1 cellular context compared by ENCODE assay signal in the genomic region with DNA sequence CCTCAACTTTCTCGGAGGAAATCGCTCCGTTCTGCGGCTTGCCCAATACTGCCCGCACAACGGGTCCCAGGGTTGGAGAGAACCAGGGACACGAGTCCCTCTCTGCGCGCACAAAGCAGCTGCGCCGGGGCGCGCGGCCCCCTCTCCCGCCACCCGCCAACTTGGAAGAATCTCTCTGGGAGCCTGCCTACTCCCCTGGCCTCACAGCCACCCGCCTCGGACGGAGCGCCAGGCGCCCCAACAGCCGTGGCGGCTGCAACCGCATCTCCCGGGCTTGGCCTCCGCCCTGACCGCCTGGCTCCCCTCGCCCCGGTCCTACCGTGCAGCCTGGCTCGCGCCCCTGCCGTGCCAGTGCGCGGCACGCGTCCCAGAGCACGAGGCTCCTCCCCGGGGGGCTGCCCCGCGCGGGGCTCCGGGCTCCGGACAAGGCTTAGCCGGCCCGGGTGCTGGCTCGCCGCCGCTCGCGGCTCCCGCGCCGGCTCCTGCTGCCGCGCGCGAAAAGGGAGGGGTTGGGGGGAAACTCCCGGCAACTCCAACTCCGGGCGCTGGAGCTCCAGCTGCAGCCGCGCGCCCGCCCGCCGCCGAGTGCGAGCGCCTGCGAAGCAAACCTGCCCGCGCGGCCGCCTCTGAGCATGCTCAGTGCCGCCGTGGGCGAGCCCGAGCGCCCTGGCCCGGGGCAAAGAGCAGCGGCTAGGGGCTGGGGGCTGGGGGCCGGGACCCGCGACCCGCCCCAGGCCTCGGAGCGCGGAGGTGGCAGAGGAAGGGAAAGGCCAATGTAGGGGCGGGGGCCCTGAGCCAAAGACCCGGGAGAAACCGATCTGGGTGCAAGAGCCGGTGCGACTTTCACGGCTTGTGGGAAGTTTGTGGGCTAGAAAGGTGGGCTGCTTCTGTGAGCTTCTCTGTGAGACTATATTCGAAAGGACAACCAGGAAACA.
A peak's percentile ranks its signal among the peaks of the same experiment; 100 is the strongest.
TF ChIP-seq lines count a peak whose summit lies in the region.

TSS of gene STXBP6 (minus strand) at position 589 of the 935 bp plus-strand sequence. CDS start 75,329 bp downstream, outside the sequence.

TF ChIP-seq in HepG2, 621 proteins besides CTCF, POLR2A, EP300 and RAD21 (continued from another document and continues in another):
- TF ChIP-seq TSC22D2 (CRISPR knock-in tag; IDR thresholded peaks at IDR 0.05; ENCODE audit: borderline replicate concordance) = peak; percentile 53; the same call in 1 of the 2 replicates
- TF ChIP-seq ZBTB34 (CRISPR knock-in tag; IDR thresholded peaks at IDR 0.05) = no peak
- TF ChIP-seq, protein P1, sequence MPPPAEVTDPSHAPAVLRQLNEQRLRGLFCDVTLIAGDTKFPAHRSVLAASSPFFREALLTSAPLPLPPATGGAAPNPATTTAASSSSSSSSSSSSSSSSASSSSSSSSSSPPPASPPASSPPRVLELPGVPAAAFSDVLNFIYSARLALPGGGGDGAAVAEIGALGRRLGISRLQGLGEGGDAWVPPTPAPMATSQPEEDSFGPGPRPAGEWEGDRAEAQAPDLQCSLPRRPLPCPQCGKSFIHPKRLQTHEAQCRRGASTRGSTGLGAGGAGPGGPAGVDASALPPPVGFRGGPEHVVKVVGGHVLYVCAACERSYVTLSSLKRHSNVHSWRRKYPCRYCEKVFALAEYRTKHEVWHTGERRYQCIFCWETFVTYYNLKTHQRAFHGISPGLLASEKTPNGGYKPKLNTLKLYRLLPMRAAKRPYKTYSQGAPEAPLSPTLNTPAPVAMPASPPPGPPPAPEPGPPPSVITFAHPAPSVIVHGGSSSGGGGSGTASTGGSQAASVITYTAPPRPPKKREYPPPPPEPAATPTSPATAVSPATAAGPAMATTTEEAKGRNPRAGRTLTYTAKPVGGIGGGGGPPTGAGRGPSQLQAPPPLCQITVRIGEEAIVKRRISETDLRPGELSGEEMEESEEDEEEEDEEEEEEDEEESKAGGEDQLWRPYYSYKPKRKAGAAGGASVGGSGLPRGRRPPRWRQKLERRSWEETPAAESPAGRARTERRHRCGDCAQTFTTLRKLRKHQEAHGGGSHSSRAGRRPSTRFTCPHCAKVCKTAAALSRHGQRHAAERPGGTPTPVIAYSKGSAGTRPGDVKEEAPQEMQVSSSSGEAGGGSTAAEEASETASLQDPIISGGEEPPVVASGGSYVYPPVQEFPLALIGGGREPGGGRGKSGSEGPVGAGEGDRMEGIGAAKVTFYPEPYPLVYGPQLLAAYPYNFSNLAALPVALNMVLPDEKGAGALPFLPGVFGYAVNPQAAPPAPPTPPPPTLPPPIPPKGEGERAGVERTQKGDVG (CRISPR knock-in tag; IDR thresholded peaks at IDR 0.05; ENCODE audit: borderline replicate concordance) = no peak
- TF ChIP-seq, protein P2, sequence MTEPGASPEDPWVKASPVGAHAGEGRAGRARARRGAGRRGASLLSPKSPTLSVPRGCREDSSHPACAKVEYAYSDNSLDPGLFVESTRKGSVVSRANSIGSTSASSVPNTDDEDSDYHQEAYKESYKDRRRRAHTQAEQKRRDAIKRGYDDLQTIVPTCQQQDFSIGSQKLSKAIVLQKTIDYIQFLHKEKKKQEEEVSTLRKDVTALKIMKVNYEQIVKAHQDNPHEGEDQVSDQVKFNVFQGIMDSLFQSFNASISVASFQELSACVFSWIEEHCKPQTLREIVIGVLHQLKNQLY (CRISPR knock-in tag; IDR thresholded peaks at IDR 0.05) = no peak
- peak; percentile 96 for TF ChIP-seq ZSCAN20 (CRISPR knock-in tag; IDR thresholded peaks at IDR 0.05; ENCODE audit: borderline replicate concordance)
- TF ChIP-seq, protein P3, sequence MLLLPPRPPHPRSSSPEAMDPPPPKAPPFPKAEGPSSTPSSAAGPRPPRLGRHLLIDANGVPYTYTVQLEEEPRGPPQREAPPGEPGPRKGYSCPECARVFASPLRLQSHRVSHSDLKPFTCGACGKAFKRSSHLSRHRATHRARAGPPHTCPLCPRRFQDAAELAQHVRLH (CRISPR knock-in tag; IDR thresholded peaks at IDR 0.05; ENCODE audit: borderline replicate concordance, low read depth) = no peak; the same call in 1 of the 2 replicates
- no peak; the same call in 1 of the 2 replicates for TF ChIP-seq HINFP (CRISPR knock-in tag; IDR thresholded peaks at IDR 0.05; ENCODE audit: low read depth)
- TF ChIP-seq, protein P4, sequence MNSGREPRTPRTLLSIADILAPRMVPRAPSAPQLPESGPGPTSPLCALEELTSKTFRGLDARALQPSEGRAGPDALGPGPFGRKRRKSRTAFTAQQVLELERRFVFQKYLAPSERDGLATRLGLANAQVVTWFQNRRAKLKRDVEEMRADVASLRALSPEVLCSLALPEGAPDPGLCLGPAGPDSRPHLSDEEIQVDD (CRISPR knock-in tag; IDR thresholded peaks at IDR 0.05; ENCODE audit: borderline replicate concordance) = peak; percentile 99
- peak; percentile 38; the same call in 1 of the 2 replicates for TF ChIP-seq THAP11 (CRISPR knock-in tag; IDR thresholded peaks at IDR 0.05)
- peak; percentile 91 for TF ChIP-seq ZFX (CRISPR knock-in tag; IDR thresholded peaks at IDR 0.05; ENCODE audit: low read depth)
- TF ChIP-seq ZBTB1 (CRISPR knock-in tag; IDR thresholded peaks at IDR 0.05; ENCODE audit: borderline replicate concordance) = no peak
- no peak for TF ChIP-seq FOXA1 (IDR thresholded peaks at IDR 0.05)
- TF ChIP-seq FOXA1 (CRISPR knock-in tag; IDR thresholded peaks at IDR 0.05) = peak; percentile 7; the same call in 1 of the 2 replicates
- peak; percentile 41 for TF ChIP-seq KMT2A (CRISPR knock-in tag; IDR thresholded peaks at IDR 0.05)
- peak; percentile 63; the same call in 1 of the 2 replicates for TF ChIP-seq ZNF510 (CRISPR knock-in tag; IDR thresholded peaks at IDR 0.05; ENCODE audit: low read depth)
- 0 out of 2 replicates have a peak, but pooled peaks have one; percentile 85 for TF ChIP-seq ZNF484 (CRISPR knock-in tag; IDR thresholded peaks at IDR 0.05; ENCODE audit: borderline replicate concordance, low read depth)
- peak; percentile 99 for TF ChIP-seq ZBTB7A (CRISPR knock-in tag; IDR thresholded peaks at IDR 0.05)
- 0 out of 2 replicates have a peak, but pooled peaks have one; percentile 21 for TF ChIP-seq KLF12 (CRISPR knock-in tag; IDR thresholded peaks at IDR 0.05; ENCODE audit: borderline replicate concordance)
- TF ChIP-seq ZNF331 (CRISPR knock-in tag; IDR thresholded peaks at IDR 0.05) = no peak
- TF ChIP-seq, protein P5, sequence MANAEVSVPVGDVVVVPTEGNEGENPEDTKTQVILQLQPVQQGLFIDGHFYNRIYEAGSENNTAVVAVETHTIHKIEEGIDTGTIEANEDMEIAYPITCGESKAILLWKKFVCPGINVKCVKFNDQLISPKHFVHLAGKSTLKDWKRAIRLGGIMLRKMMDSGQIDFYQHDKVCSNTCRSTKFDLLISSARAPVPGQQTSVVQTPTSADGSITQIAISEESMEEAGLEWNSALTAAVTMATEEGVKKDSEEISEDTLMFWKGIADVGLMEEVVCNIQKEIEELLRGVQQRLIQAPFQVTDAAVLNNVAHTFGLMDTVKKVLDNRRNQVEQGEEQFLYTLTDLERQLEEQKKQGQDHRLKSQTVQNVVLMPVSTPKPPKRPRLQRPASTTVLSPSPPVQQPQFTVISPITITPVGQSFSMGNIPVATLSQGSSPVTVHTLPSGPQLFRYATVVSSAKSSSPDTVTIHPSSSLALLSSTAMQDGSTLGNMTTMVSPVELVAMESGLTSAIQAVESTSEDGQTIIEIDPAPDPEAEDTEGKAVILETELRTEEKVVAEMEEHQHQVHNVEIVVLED (CRISPR knock-in tag; IDR thresholded peaks at IDR 0.05; ENCODE audit: borderline replicate concordance) = 0 out of 2 replicates have a peak, but pooled peaks have one; percentile 35
- peak; percentile 65 for TF ChIP-seq MTA1 (CRISPR knock-in tag; IDR thresholded peaks at IDR 0.05; ENCODE audit: borderline replicate concordance)
- peak; percentile 71; the same call in 1 of the 2 replicates for TF ChIP-seq BRCA1 (CRISPR knock-in tag; IDR thresholded peaks at IDR 0.05)
- TF ChIP-seq TFAP4 (IDR thresholded peaks at IDR 0.05; ENCODE audit: borderline replicate concordance, low read depth) = peak; percentile 68; the same call in 1 of the 2 replicates
- TF ChIP-seq ZNF180 (CRISPR knock-in tag; IDR thresholded peaks at IDR 0.05; ENCODE audit: borderline replicate concordance, low read depth) = 0 out of 2 replicates have a peak, but pooled peaks have one; percentile 59
- TF ChIP-seq, protein P6, sequence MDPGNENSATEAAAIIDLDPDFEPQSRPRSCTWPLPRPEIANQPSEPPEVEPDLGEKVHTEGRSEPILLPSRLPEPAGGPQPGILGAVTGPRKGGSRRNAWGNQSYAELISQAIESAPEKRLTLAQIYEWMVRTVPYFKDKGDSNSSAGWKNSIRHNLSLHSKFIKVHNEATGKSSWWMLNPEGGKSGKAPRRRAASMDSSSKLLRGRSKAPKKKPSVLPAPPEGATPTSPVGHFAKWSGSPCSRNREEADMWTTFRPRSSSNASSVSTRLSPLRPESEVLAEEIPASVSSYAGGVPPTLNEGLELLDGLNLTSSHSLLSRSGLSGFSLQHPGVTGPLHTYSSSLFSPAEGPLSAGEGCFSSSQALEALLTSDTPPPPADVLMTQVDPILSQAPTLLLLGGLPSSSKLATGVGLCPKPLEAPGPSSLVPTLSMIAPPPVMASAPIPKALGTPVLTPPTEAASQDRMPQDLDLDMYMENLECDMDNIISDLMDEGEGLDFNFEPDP (CRISPR knock-in tag; conservative IDR thresholded peaks at IDR 0.05) = 0 out of 2 replicates have a peak, but pooled peaks have one; percentile 97
- peak; percentile 81; the same call in 1 of the 2 replicates for TF ChIP-seq ZNF747 (CRISPR knock-in tag; IDR thresholded peaks at IDR 0.05; ENCODE audit: borderline replicate concordance)
- no peak for TF ChIP-seq SATB2 (CRISPR knock-in tag; IDR thresholded peaks at IDR 0.05)
- peak; percentile 82; the same call in 1 of the 2 replicates for TF ChIP-seq ZNF746 (CRISPR knock-in tag; IDR thresholded peaks at IDR 0.05)
- TF ChIP-seq DNMT1 (CRISPR knock-in tag; IDR thresholded peaks at IDR 0.05) = peak; percentile 75; the same call in 1 of the 2 replicates
- no peak for TF ChIP-seq RFX5 (IDR thresholded peaks at IDR 0.05; ENCODE audit: low read depth, low read length)
- TF ChIP-seq, protein P7, sequence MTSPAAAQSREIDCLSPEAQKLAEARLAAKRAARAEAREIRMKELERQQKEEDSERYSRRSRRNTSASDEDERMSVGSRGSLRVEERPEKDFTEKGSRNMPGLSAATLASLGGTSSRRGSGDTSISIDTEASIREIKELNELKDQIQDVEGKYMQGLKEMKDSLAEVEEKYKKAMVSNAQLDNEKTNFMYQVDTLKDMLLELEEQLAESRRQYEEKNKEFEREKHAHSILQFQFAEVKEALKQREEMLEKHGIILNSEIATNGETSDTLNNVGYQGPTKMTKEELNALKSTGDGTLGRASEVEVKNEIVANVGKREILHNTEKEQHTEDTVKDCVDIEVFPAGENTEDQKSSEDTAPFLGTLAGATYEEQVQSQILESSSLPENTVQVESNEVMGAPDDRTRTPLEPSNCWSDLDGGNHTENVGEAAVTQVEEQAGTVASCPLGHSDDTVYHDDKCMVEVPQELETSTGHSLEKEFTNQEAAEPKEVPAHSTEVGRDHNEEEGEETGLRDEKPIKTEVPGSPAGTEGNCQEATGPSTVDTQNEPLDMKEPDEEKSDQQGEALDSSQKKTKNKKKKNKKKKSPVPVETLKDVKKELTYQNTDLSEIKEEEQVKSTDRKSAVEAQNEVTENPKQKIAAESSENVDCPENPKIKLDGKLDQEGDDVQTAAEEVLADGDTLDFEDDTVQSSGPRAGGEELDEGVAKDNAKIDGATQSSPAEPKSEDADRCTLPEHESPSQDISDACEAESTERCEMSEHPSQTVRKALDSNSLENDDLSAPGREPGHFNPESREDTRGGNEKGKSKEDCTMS (CRISPR knock-in tag; conservative IDR thresholded peaks at IDR 0.05) = no peak
- TF ChIP-seq SRSF4 (IDR thresholded peaks at IDR 0.05; ENCODE audit: low read depth, low read length, poor library complexity, severe bottlenecking) = peak; percentile 70
- peak; percentile 77; the same call in 1 of the 2 replicates for TF ChIP-seq PCBP1 (IDR thresholded peaks at IDR 0.05; ENCODE audit: borderline replicate concordance, low read depth, low read length)
- peak; percentile 39 for TF ChIP-seq ZEB1 (IDR thresholded peaks at IDR 0.05; ENCODE audit: insufficient replicate concordance, low read depth)
- TF ChIP-seq ZNF430 (CRISPR knock-in tag; IDR thresholded peaks at IDR 0.05) = peak; percentile 78
- peak; percentile 16; the same call in 1 of the 2 replicates for TF ChIP-seq CEBPB (IDR thresholded peaks at IDR 0.05; ENCODE audit: borderline replicate concordance, low read depth, low read length)
- TF ChIP-seq KMT2B (CRISPR knock-in tag; IDR thresholded peaks at IDR 0.05) = peak; percentile 61; the same call in 1 of the 2 replicates
- no peak for TF ChIP-seq AHR (CRISPR knock-in tag; IDR thresholded peaks at IDR 0.05)
- peak; percentile 88 for TF ChIP-seq ZNF235 (CRISPR knock-in tag; IDR thresholded peaks at IDR 0.05; ENCODE audit: borderline replicate concordance)
- TF ChIP-seq ZBTB7B (CRISPR knock-in tag; IDR thresholded peaks at IDR 0.05) = peak; percentile 93
- TF ChIP-seq PAF1 (CRISPR knock-in tag; IDR thresholded peaks at IDR 0.05) = no peak
- peak; percentile 86 for TF ChIP-seq ZSCAN25 (CRISPR knock-in tag; IDR thresholded peaks at IDR 0.05)
- TF ChIP-seq RNF2 (conservative IDR thresholded peaks at IDR 0.05; ENCODE audit: low read depth) = peak; percentile 97
